In the genomic region with DNA sequence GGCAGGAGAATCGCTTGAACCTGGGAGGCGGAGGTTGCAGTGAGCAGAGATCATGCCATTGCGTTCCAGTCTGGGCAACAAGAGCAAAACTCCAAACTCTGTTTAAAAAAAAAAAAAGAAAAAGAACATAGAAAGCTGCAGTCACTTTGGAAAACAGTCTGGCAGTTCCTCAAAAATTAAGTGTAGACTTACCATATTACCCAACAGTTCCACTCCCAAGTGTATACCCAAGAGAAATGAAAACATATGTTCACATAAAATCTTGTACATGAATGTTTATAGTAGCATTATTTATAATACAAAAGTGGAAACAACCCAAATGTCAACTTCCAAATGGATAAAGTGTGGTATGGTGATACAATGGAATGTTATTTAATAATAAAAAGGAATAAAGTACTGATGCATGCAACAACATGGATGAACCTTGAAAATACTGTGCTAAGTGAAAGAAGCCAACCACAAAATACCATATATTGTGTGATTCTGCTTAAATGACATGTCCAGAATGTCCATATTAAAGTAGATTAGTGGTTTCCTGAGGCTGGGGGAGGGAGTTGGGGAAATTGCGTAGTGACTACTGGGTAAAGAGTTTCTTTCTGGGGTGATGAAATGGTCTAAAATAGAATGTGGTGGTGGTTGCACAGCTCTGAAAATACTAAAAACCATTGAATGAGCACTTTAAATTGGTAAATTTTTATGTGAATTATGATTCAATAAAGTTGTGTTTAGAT, we compare ENCODE assay signal across 16 cellular contexts.
"Had no signal": no experiment of that assay in that cellular context is flagged by ENCODE, and none has a peak within 500 bp of the region (broad histone marks: within the 10 kb centered on the region; RNA-seq: fewer than 3 reads in every experiment).

No MANE protein-coding gene starts in this region.

- H3K27me3 ChIP-seq: breast epithelium had no signal

- H3K4me1 ChIP-seq: breast epithelium had no signal

- DNase-seq: activated CD4-positive, alpha-beta T cell treated with anti-CD3 and anti-CD28 coated beads, Interleukin-2, amount 10 ng/mL, durations not matched to agents 7 days and 5 days; activated CD8-positive, alpha-beta memory T cell treated with anti-CD3 and anti-CD28 coated beads, Interleukin-2, amount 50 U/mL, for 4 hours; activated effector memory CD4-positive, alpha-beta T cell treated with Interleukin-2 at 50 U/mL for 16 hours; activated naive CD4-positive, alpha-beta T cell treated with anti-CD3 and anti-CD28 coated beads, Interleukin-2, amount 10 ng/mL, durations not matched to agents 7 days and 5 days; activated T-cell treated with anti-CD3 and anti-CD28 coated beads, Interleukin-2, amount 50 U/mL, for 4 hours; cortex of kidney; erythroblast; foreskin fibroblast; left ventricle myocardium superior; retina; stimulated activated CD4-positive, alpha-beta T cell treated with anti-CD3 and anti-CD28 coated beads, Interleukin-12 subunit alpha, Interleukin-12 subunit beta, amount 100 ng/mL, for 4 hours; stimulated activated CD4-positive, alpha-beta T cell treated with anti-CD3 and anti-CD28 coated beads, Interleukin-1b, Interleukin-23, amount 100 ng/mL, for 48 hours; stimulated activated CD8-positive, alpha-beta memory T cell treated with anti-CD3 and anti-CD28 coated beads, Interleukin-4, amount 100 ng/mL, for 48 hours; stimulated activated naive CD4-positive, alpha-beta T cell; T1000 had no signal

- H3K36me3 ChIP-seq: breast epithelium had no signal

- H3K27ac ChIP-seq: breast epithelium had no signal

- H3K4me3 ChIP-seq: breast epithelium had no signal
